Comparison of ENCODE assay signal across 1 cellular context in genomic region chr12:31659087-31659942, GRCh38.
TF ChIP-seq lines count a peak whose summit lies in the region.

A gene with protein sequence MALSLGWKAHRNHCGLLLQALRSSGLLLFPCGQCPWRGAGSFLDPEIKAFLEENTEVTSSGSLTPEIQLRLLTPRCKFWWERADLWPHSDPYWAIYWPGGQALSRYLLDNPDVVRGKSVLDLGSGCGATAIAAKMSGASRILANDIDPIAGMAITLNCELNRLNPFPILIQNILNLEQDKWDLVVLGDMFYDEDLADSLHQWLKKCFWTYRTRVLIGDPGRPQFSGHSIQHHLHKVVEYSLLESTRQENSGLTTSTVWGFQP (plus strand): TSS chr12:31659688. CDS start chr12:31661954, 2,266 bp downstream.

TF ChIP-seq in IMR-90, 13 proteins besides CTCF, POLR2A, EP300 and RAD21 (continued from another document):
- peak; percentile 52; the same call in 1 of the 2 replicates for TF ChIP-seq MXI1 (IDR thresholded peaks at IDR 0.05; ENCODE audit: borderline replicate concordance, low read depth, low read length)
- TF ChIP-seq RCOR1 (IDR thresholded peaks at IDR 0.05; ENCODE audit: insufficient replicate concordance, low read length), result no peak
